In genomic region chr12:94469522-94469921, GRCh38 we compare ENCODE assay signal across 23 cellular contexts.
"Had no signal": no experiment of that assay in that cellular context is flagged by ENCODE, and none has a peak within 500 bp of the region (broad histone marks: within the 10 kb centered on the region; RNA-seq: fewer than 3 reads in every experiment).

No MANE protein-coding gene starts in this region.

- H3K36me3 ChIP-seq: colonic mucosa, esophagus muscularis mucosa, esophagus squamous epithelium, gastrocnemius medialis, gastroesophageal sphincter, heart left ventricle, heart right ventricle had no signal

- H3K4me1 ChIP-seq: colonic mucosa, esophagus muscularis mucosa, esophagus squamous epithelium, gastrocnemius medialis, gastroesophageal sphincter, heart left ventricle, heart right ventricle had no signal

- H3K4me3 ChIP-seq: colonic mucosa, coronary artery, dorsolateral prefrontal cortex, esophagus muscularis mucosa, esophagus squamous epithelium, gastrocnemius medialis, gastroesophageal sphincter, heart left ventricle, heart right ventricle had no signal

- H3K9me3 ChIP-seq: colonic mucosa, esophagus muscularis mucosa, esophagus squamous epithelium, gastrocnemius medialis, gastroesophageal sphincter, heart left ventricle, heart right ventricle had no signal

- H3K27ac ChIP-seq: colonic mucosa, coronary artery, dorsolateral prefrontal cortex, epithelial cell of prostate, esophagus muscularis mucosa, esophagus squamous epithelium, foreskin keratinocyte, gastrocnemius medialis, gastroesophageal sphincter, heart left ventricle, heart right ventricle had no signal

- DNase-seq: colonic mucosa; cortex of kidney; dermis blood vessel endothelial cell; dorsolateral prefrontal cortex; effector CD4-positive, alpha-beta T cell; effector CD8-positive, alpha-beta T cell; effector memory CD4-positive, alpha-beta T cell; effector memory CD8-positive, alpha-beta T cell; endodermal cell; erythroblast; esophagus squamous epithelium; foreskin fibroblast; foreskin keratinocyte; foreskin melanocyte; gastrocnemius medialis; glutamatergic neuron; head of caudate nucleus; heart left ventricle; heart right ventricle had no signal
